ENCODE assay signal across 11 cellular contexts in genomic region chr2:102417946-102418345, GRCh38. TPM values are rescaled to one million over a fixed set of nuclear protein-coding genes. Genes with fewer than 3 reads are reported as not detected.
A peak's percentile ranks its signal among the peaks of the same experiment; 100 is the strongest.
DNase-seq lines count a peak whose midpoint lies in the region; ATAC-seq and TF ChIP-seq lines count a peak whose summit lies in the region.
"Had no signal": no experiment of that assay in that cellular context is flagged by ENCODE, and none has a peak within 500 bp of the region (broad histone marks: within the 10 kb centered on the region; RNA-seq: fewer than 3 reads in every experiment).

No MANE protein-coding gene starts in this region.

- peak overlapping the region; percentile 4 for H3K4me2 ChIP-seq in smooth muscle cell

- H3K27me3 Mint-ChIP-seq in activated CD4-positive, alpha-beta T cell treated with anti-CD3 and anti-CD28 coated beads for 36 hours, result peaks cover 5% of the 10 kb centered on the region

- H2AFZ ChIP-seq in smooth muscle cell (ENCODE audit: low read depth), result no peak overlapping the region

- no peaks in the 10 kb centered on the region for H3K4me1 ChIP-seq in smooth muscle cell (ENCODE audit: low read depth)
- H3K4me1 ChIP-seq: tibial artery had no signal

- POLR2A ChIA-PET in activated CD4-positive, alpha-beta T cell treated with anti-CD3 and anti-CD28 coated beads for 36 hours (lab: Charles Lee), result no interaction called here

- peak overlapping the region; percentile 34 for H3K4me3 Mint-ChIP-seq in activated CD4-positive, alpha-beta T cell treated with anti-CD3 and anti-CD28 coated beads for 36 hours

- DNase-seq in activated CD4-positive, alpha-beta T cell treated with anti-CD3 and anti-CD28 coated beads for 36 hours, result no peak
- no peak for DNase-seq in activated CD4-positive, alpha-beta T cell treated with anti-CD3 and anti-CD28 coated beads, Interleukin-2, amount 50 U/mL, for 48 hours
- DNase-seq in OCI-M1 (lab: John Stamatoyannopoulos, UW) (peak; percentile 67), smooth muscle cell (lab: John Stamatoyannopoulos, UW; ENCODE audit: unreplicated experiment) (no peak), NCI-H1436 treated with DMSO at 0.1 percent for 48 hours (lab: John Stamatoyannopoulos, UW) (no peak), NCI-H2196 (lab: John Stamatoyannopoulos, UW; ENCODE audit: unreplicated experiment) (no peak), NCI-H345 (lab: John Stamatoyannopoulos, UW) (no peak)
- DNase-seq: NCI-H1436, tibial artery had no signal

- H3F3A ChIP-seq in smooth muscle cell (ENCODE audit: low read depth), result no peaks in the 10 kb centered on the region

- no peak overlapping the region for H3K4me3 ChIP-seq in smooth muscle cell
- H3K4me3 ChIP-seq: tibial artery had no signal

- H3K36me3 Mint-ChIP-seq in activated CD4-positive, alpha-beta T cell treated with anti-CD3 and anti-CD28 coated beads for 36 hours (ENCODE audit: low read depth), result peaks cover 14% of the 10 kb centered on the region

- no peaks in the 10 kb centered on the region for H3K79me2 ChIP-seq in smooth muscle cell (ENCODE audit: low read depth)

- H3K9me3 Mint-ChIP-seq in activated CD4-positive, alpha-beta T cell treated with anti-CD3 and anti-CD28 coated beads for 36 hours (ENCODE audit: low read depth), result peaks cover 8% of the 10 kb centered on the region

- peak overlapping the region; percentile 98 for H3K27ac Mint-ChIP-seq in activated CD4-positive, alpha-beta T cell treated with anti-CD3 and anti-CD28 coated beads for 36 hours

- peaks cover 52% of the 10 kb centered on the region for H3K4me1 Mint-ChIP-seq in activated CD4-positive, alpha-beta T cell treated with anti-CD3 and anti-CD28 coated beads for 36 hours

- no peaks in the 10 kb centered on the region for H3K36me3 ChIP-seq in smooth muscle cell (ENCODE audit: low read depth)
- H3K36me3 ChIP-seq: tibial artery had no signal

- peaks cover 32% of the 10 kb centered on the region for H3K27me3 ChIP-seq in smooth muscle cell (ENCODE audit: low read depth)
- H3K27me3 ChIP-seq: tibial artery had no signal

- no peaks in the 10 kb centered on the region for H3K9me3 ChIP-seq in smooth muscle cell (replicated peaks; ENCODE audit: low read depth)
- H3K9me3 ChIP-seq: tibial artery had no signal

- no peak overlapping the region for H3K9ac ChIP-seq in smooth muscle cell (ENCODE audit: low read depth)

- 60% methylated on average over 1 of the region's 1 CpG for WGBS in smooth muscle cell (ENCODE audit: low lambda C conversion rate)

- no peak for TF ChIP-seq CTCF in smooth muscle cell (IDR thresholded peaks at IDR 0.05; ENCODE audit: borderline replicate concordance, insufficient read depth, poor library complexity, severe bottlenecking)

- no peaks in the 10 kb centered on the region for H4K20me1 ChIP-seq in smooth muscle cell (ENCODE audit: low read depth)

- CTCF ChIA-PET in activated CD4-positive, alpha-beta T cell treated with anti-CD3 and anti-CD28 coated beads for 36 hours (lab: Charles Lee), result interaction anchor here (0.9 to 4.9 kb wide), 4 partner anchors 9 to 160 kb away, joined by 3 to 20 read pairs (median 4); no protein-coding TSS in a partner anchor

- no peak overlapping the region for H3K27ac ChIP-seq in smooth muscle cell (ENCODE audit: low read depth)
- H3K27ac ChIP-seq: RWPE1, tibial artery had no signal

- intact Hi-C loops in activated CD4-positive, alpha-beta T cell treated with anti-CD3 and anti-CD28 coated beads for 36 hours (cut with DNase I, micrococcal nuclease), result loop anchor here (1.0 to 2.0 kb wide), 5 partner anchors 19 to 411 kb away; no protein-coding TSS in a partner anchor

- ATAC-seq in activated CD4-positive, alpha-beta T cell treated with anti-CD3 and anti-CD28 coated beads for 36 hours, result peak; percentile 71
- ATAC-seq in HG02763 (IDR thresholded peaks at IDR 0.05; ENCODE audit: unreplicated experiment), result peak; percentile 45

RNA-seq across cellular contexts. Expression of gene IL18RAP, which starts 5.0 kb away (rescaled TPM):
- total RNA-seq in activated CD4-positive, alpha-beta T cell treated with anti-CD3 and anti-CD28 coated beads for 36 hours, result 1 to 10 TPM; 6.8 to 7.4 TPM
- total RNA-seq in smooth muscle cell, result 0.36 TPM in 1 of 2 replicates, not detected in the other
- not detected in 2 replicates for polyA plus RNA-seq in smooth muscle cell

RNA-seq across cellular contexts. Expression of gene SLC9A4, which starts 55.1 kb away (rescaled TPM):
- under 1 TPM in 1 of 2 experiments, not detected in 1; 0.11 TPM for total RNA-seq in activated CD4-positive, alpha-beta T cell treated with anti-CD3 and anti-CD28 coated beads for 36 hours
- total RNA-seq in smooth muscle cell, result not detected in 2 replicates
- polyA plus RNA-seq in smooth muscle cell, result 0.28 TPM in 1 of 2 replicates, not detected in the other
